1 cellular context compared by ENCODE assay signal in genomic region chr15:85607141-85607806, GRCh38.
TF ChIP-seq lines count a peak whose summit lies in the region.

No MANE protein-coding gene starts in this region.

TF ChIP-seq in HCT116, 20 proteins besides CTCF, POLR2A, EP300 and RAD21 (continued from another document):
- TF ChIP-seq REST (IDR thresholded peaks at IDR 0.05; ENCODE audit: low read depth) (no peak), EZH2phosphoT487 (IDR thresholded peaks at IDR 0.05; ENCODE audit: borderline replicate concordance) (no peak), ATF3 (IDR thresholded peaks at IDR 0.05) (no peak), ZNF274 (IDR thresholded peaks at IDR 0.05; ENCODE audit: low read depth, low read length) (no peak)
